ENCODE assay signal across 9 cellular contexts in genomic region chr19:39531834-39532232, GRCh38. TPM values are rescaled to one million over a fixed set of nuclear protein-coding genes. Genes with fewer than 3 reads are reported as not detected.
DNase-seq lines count a peak whose midpoint lies in the region; ATAC-seq and TF ChIP-seq lines count a peak whose summit lies in the region.
"Had no signal": no experiment of that assay in that cellular context is flagged by ENCODE, and none has a peak within 500 bp of the region (broad histone marks: within the 10 kb centered on the region; RNA-seq: fewer than 3 reads in every experiment).

No MANE protein-coding gene starts in this region.

- H3K4ac ChIP-seq in neuronal stem cell (ENCODE audit: low read length) = no peak overlapping the region

- peaks cover 14% of the 10 kb centered on the region; the same call in 1 of the 2 replicates for H3K79me2 ChIP-seq in OCI-LY7 (ENCODE audit: insufficient read depth, low read depth, low read length)

- no peak overlapping the region for H3K23ac ChIP-seq in neuronal stem cell (ENCODE audit: low read depth, low read length, poor library complexity)

- no peak overlapping the region for H2BK12ac ChIP-seq in neuronal stem cell (ENCODE audit: low read length)

- peak overlapping the region; percentile 96 for H3K4me3 Mint-ChIP-seq in CD4-positive, alpha-beta T cell
- peak overlapping the region; percentile 87 to 93 for H3K4me3 Mint-ChIP-seq in effector memory CD8-positive, alpha-beta T cell

- H3K4me2 ChIP-seq in OCI-LY7 (ENCODE audit: low read length) = peak overlapping the region; percentile 98
- peak overlapping the region; percentile 59 for H3K4me2 ChIP-seq in neuronal stem cell (ENCODE audit: insufficient read depth, low read length, poor library complexity, severe bottlenecking)

- H2BK15ac ChIP-seq in neuronal stem cell (ENCODE audit: low read length) = no peak overlapping the region

- no peak overlapping the region for H4K8ac ChIP-seq in neuronal stem cell (ENCODE audit: low read depth, low read length)

- BruUV-seq in OCI-LY7 (replicated peaks; lab: Mats Ljungman, UMichigan) = no TSS peak

- H3K27ac Mint-ChIP-seq in CD4-positive, alpha-beta T cell = peak overlapping the region; percentile 86
- H3K27ac Mint-ChIP-seq in effector memory CD8-positive, alpha-beta T cell = peak overlapping the region; percentile 89 to 92

- H3K9ac ChIP-seq in neuronal stem cell (ENCODE audit: low read depth, low read length, poor library complexity) = peak overlapping the region; percentile 87

- TF ChIP-seq CTCF in CD4-positive, alpha-beta T cell (IDR thresholded peaks at IDR 0.05) = no peak
- TF ChIP-seq CTCF in OCI-LY7 (conservative IDR thresholded peaks at IDR 0.05; ENCODE audit: low read length) = no peak
- no peak for TF ChIP-seq CTCF in foreskin keratinocyte (conservative IDR thresholded peaks at IDR 0.05)

- H3K4me1 Mint-ChIP-seq in CD4-positive, alpha-beta T cell (ENCODE audit: low read depth) = peaks cover 35% of the 10 kb centered on the region
- H3K4me1 Mint-ChIP-seq in effector memory CD8-positive, alpha-beta T cell (ENCODE audit: low read depth in 2 of 2) = peaks cover 10 to 22% of the 10 kb centered on the region in 2 donors

- H3K4me3 ChIP-seq in OCI-LY7 (ENCODE audit: low read depth, low read length, poor library complexity, severe bottlenecking) (peak overlapping the region; percentile 89), neuronal stem cell (ENCODE audit: low read length in 2 of 2) (peak overlapping the region; percentile 79 to 96)

- peak overlapping the region; percentile 71; the same call in 1 of the 2 replicates for H2AFZ ChIP-seq in OCI-LY7 (ENCODE audit: low read length)
- peak overlapping the region; percentile 90 for H2AFZ ChIP-seq in neuronal stem cell (ENCODE audit: low read length)

- H3K4me1 ChIP-seq in OCI-LY7 (ENCODE audit: insufficient read depth, low read length, poor library complexity, severe bottlenecking) (peaks cover 27% of the 10 kb centered on the region), neuronal stem cell (ENCODE audit: control insufficient read depth in 2 of 2, insufficient read depth in 1 of 2, low read depth in 1 of 2, low read length in 2 of 2) (no peaks in the 10 kb centered on the region), foreskin keratinocyte (peaks cover 8% of the 10 kb centered on the region)

- no peak overlapping the region for H2BK120ac ChIP-seq in neuronal stem cell (ENCODE audit: low read depth, low read length)

- intact Hi-C loops in CD4-positive, alpha-beta T cell (cut with DNase I, micrococcal nuclease) = loop anchor here (1.0 to 10.0 kb wide), 9 partner anchors 58 to 420 kb away; partner anchors contain the start of genes SAMD4B (in 2 of the 2), MED29 (in 1 of the 2), PAF1 (in 1 of the 2) and PAK4 (in 1 of the 2)
- intact Hi-C loops in OCI-LY7 (cut with micrococcal nuclease; ENCODE audit: unreplicated experiment) = loop anchor here (1.0 to 10.0 kb wide), 5 partner anchors 33 to 407 kb away; partner anchors contain the start of genes DLL3, MED29, PAF1 and PAK4

- ATAC-seq in CD4-positive, alpha-beta T cell (ENCODE audit: poor library complexity) = no peak
- ATAC-seq in effector memory CD8-positive, alpha-beta T cell (replicated peaks) = no peak
- no peak for ATAC-seq in foreskin keratinocyte

- H2BK5ac ChIP-seq in neuronal stem cell (ENCODE audit: low read length) = no peak overlapping the region

- H3K27ac ChIP-seq in CD4-positive, alpha-beta T cell (ENCODE audit: low read depth, low read length) = no peak overlapping the region
- H3K27ac ChIP-seq in OCI-LY7 (ENCODE audit: low read depth, low read length, poor library complexity, severe bottlenecking) (no peak overlapping the region), neuronal stem cell (replicated peaks; ENCODE audit: low read length) (no peak overlapping the region), foreskin keratinocyte (no peak overlapping the region)

- no peaks in the 10 kb centered on the region for H4K20me1 ChIP-seq in OCI-LY7 (ENCODE audit: insufficient read depth, low read length)

- H3K14ac ChIP-seq in neuronal stem cell (ENCODE audit: low read length) = no peak overlapping the region

- H3K36me3 Mint-ChIP-seq in CD4-positive, alpha-beta T cell (ENCODE audit: low read depth) = peaks cover 8% of the 10 kb centered on the region
- peaks cover 11% of the 10 kb centered on the region for H3K36me3 Mint-ChIP-seq in effector memory CD8-positive, alpha-beta T cell (ENCODE audit: insufficient read depth)

- H2AK5ac ChIP-seq in neuronal stem cell (ENCODE audit: low read depth, low read length) = no peak overlapping the region

- peaks cover 3% of the 10 kb centered on the region for H3K79me1 ChIP-seq in neuronal stem cell (ENCODE audit: low read depth, low read length)

- H3K9me3 Mint-ChIP-seq in CD4-positive, alpha-beta T cell = no peaks in the 10 kb centered on the region
- H3K9me3 Mint-ChIP-seq in effector memory CD8-positive, alpha-beta T cell = no peaks in the 10 kb centered on the region

- no peak for DNase-seq in CD4-positive, alpha-beta T cell
- no peak for DNase-seq in OCI-LY7 (ENCODE audit: low spot score)
- no peak for DNase-seq in effector memory CD8-positive, alpha-beta T cell
- no peak for DNase-seq in neuronal stem cell (ENCODE audit: low spot score)
- no peak for DNase-seq in NCI-H1694 (lab: John Stamatoyannopoulos, UW)
- no peak for DNase-seq in foreskin keratinocyte
- DNase-seq in NCI-H345 treated with DMSO at 0.1 percent for 48 hours (lab: John Stamatoyannopoulos, UW; ENCODE audit: unreplicated experiment) = no peak
- no peak for DNase-seq in HUDEP-2 (lab: John Stamatoyannopoulos, UW; ENCODE audit: unreplicated experiment in 76 of 76)

- no CpG with 5 or more reads among the region's 14 CpGs for WGBS in neuronal stem cell (ENCODE audit: extremely low coverage in 2 of 2, insufficient read length in 2 of 2, insufficient replicate concordance in 1 of 2), 2 donors

- no peak overlapping the region for H3K18ac ChIP-seq in neuronal stem cell (ENCODE audit: low read length)

- H3K9me3 ChIP-seq in CD4-positive, alpha-beta T cell (ENCODE audit: control insufficient read depth, low read length) = no peaks in the 10 kb centered on the region
- H3K9me3 ChIP-seq in OCI-LY7 (ENCODE audit: low read length) (no peaks in the 10 kb centered on the region), neuronal stem cell (replicated peaks in 1 of 2; ENCODE audit: control insufficient read depth in 2 of 2, insufficient read depth in 1 of 2, low read depth in 1 of 2, low read length in 2 of 2) (peaks cover 0 to 4% of the 10 kb centered on the region in 2 donors)

- no peaks in the 10 kb centered on the region for H3K9me2 ChIP-seq in OCI-LY7 (ENCODE audit: insufficient read depth, low read length)

- no peaks in the 10 kb centered on the region for H3K27me3 ChIP-seq in CD4-positive, alpha-beta T cell (ENCODE audit: control insufficient read depth, insufficient read depth, low read length)
- H3K27me3 ChIP-seq in neuronal stem cell (ENCODE audit: control insufficient read depth in 3 of 3, insufficient read depth in 3 of 3, low read depth in 1 of 3, low read length in 3 of 3) (no peaks in the 10 kb centered on the region), foreskin keratinocyte (no peaks in the 10 kb centered on the region)

- H3K36me3 ChIP-seq in OCI-LY7 (ENCODE audit: insufficient read depth, low read length) (peaks cover 3% of the 10 kb centered on the region; the same call in 1 of the 2 replicates), neuronal stem cell (replicated peaks in 1 of 2; ENCODE audit: control insufficient read depth in 2 of 2, insufficient read depth in 2 of 2, low read length in 2 of 2) (peaks cover 0 to 19% of the 10 kb centered on the region in 2 donors)

- CTCF ChIA-PET in CD4-positive, alpha-beta T cell (lab: Charles Lee) = interaction anchor here (0.8 to 2.2 kb wide), 11 partner anchors 10 to 410 kb away, joined by 3 to 17 read pairs (median 4); partner anchors contain the start of genes DLL3, PLEKHG2, SAMD4B and TIMM50
- CTCF ChIA-PET in OCI-LY7 (lab: Charles Lee; ENCODE audit: unreplicated experiment) = interaction anchor here (0.9 kb wide), 1 partner anchor 92 kb away, joined by 4 read pairs; no protein-coding TSS in a partner anchor

- H3K27me3 Mint-ChIP-seq in CD4-positive, alpha-beta T cell = no peaks in the 10 kb centered on the region
- no peaks in the 10 kb centered on the region for H3K27me3 Mint-ChIP-seq in effector memory CD8-positive, alpha-beta T cell

- POLR2A ChIA-PET in CD4-positive, alpha-beta T cell (lab: Charles Lee) = interaction anchor here (0.9 to 2.9 kb wide), 7 partner anchors 8 to 124 kb away, joined by 3 to 17 read pairs (median 6); partner anchors contain the start of genes EID2, RPS16, SELENOV and SUPT5H
- POLR2A ChIA-PET in OCI-LY7 (lab: Charles Lee) = interaction anchor here (0.6 to 3.9 kb wide), 4 partner anchors 11 to 514 kb away, joined by 3 to 10 read pairs (median 4); partner anchors contain the start of gene RPS16

- no peak overlapping the region for H4K91ac ChIP-seq in neuronal stem cell (ENCODE audit: low read depth, low read length, poor library complexity)

RNA-seq across cellular contexts. Expression of gene EID2B, which starts 0.8 kb away (rescaled TPM):
- total RNA-seq in CD4-positive, alpha-beta T cell = 1 to 10 TPM; 5.0 to 5.1 TPM
- total RNA-seq in OCI-LY7 (2014; rRNA removed; shearing (Covaris generic)) = 11.7 and 13.9 TPM in 2 replicates
- total RNA-seq in OCI-LY7 (2022) (8.7 and 8.8 TPM in 2 replicates), foreskin keratinocyte (1.7 and 1.9 TPM in 2 replicates)
- polyA plus RNA-seq in neuronal stem cell (2013, experiment 1 of 2) = 9.6 TPM
- polyA plus RNA-seq in neuronal stem cell (2013, experiment 2 of 2) = 10.4 TPM
- polyA plus RNA-seq in foreskin keratinocyte = 1.1 and 1.2 TPM in 2 replicates

RNA-seq across cellular contexts. Expression of gene EID2, which starts 8.1 kb away (rescaled TPM):
- 10 to 100 TPM; 17.2 to 18.1 TPM for total RNA-seq in CD4-positive, alpha-beta T cell
- total RNA-seq in OCI-LY7 (2014; rRNA removed; shearing (Covaris generic)) = 19.1 and 22.9 TPM in 2 replicates
- total RNA-seq in OCI-LY7 (2022) (17.3 and 20.7 TPM in 2 replicates), foreskin keratinocyte (11.6 and 13.5 TPM in 2 replicates)
- polyA plus RNA-seq in neuronal stem cell (2013, experiment 1 of 2) = 27.4 TPM
- 28.6 TPM for polyA plus RNA-seq in neuronal stem cell (2013, experiment 2 of 2)
- polyA plus RNA-seq in foreskin keratinocyte = 14.4 and 15.9 TPM in 2 replicates

RNA-seq across cellular contexts. Expression of gene SELENOV, which starts 16.9 kb away (rescaled TPM):
- not detected for total RNA-seq in CD4-positive, alpha-beta T cell
- total RNA-seq in OCI-LY7 (2014; rRNA removed; shearing (Covaris generic)) = not detected in 2 replicates
- total RNA-seq in OCI-LY7 (2022) (not detected in 2 replicates), foreskin keratinocyte (not detected in 2 replicates)
- polyA plus RNA-seq in neuronal stem cell (2013, experiment 1 of 2) = 4.2 TPM
- 4.3 TPM for polyA plus RNA-seq in neuronal stem cell (2013, experiment 2 of 2)
- polyA plus RNA-seq in foreskin keratinocyte = not detected in 2 replicates
- total RNA-seq: activated CD8-positive, alpha-beta memory T cell treated with anti-CD3 and anti-CD28 coated beads for 36 hours had no signal

RNA-seq across cellular contexts. Expression of gene DLL3, which starts 33.1 kb away (rescaled TPM):
- total RNA-seq in CD4-positive, alpha-beta T cell = not detected
- total RNA-seq in OCI-LY7 (2014; rRNA removed; shearing (Covaris generic)) = 3.4 and 4.4 TPM in 2 replicates
- total RNA-seq in OCI-LY7 (2022) (3.2 and 4.4 TPM in 2 replicates), foreskin keratinocyte (1.7 and 2.0 TPM in 2 replicates)
- polyA plus RNA-seq in neuronal stem cell (2013, experiment 1 of 2) = 4.0 TPM
- 4.0 TPM for polyA plus RNA-seq in neuronal stem cell (2013, experiment 2 of 2)
- 2.8 and 3.0 TPM in 2 replicates for polyA plus RNA-seq in foreskin keratinocyte

RNA-seq across cellular contexts. Expression of gene TIMM50, which starts 51.2 kb away (rescaled TPM):
- total RNA-seq in CD4-positive, alpha-beta T cell = 10 to 100 TPM; 38.3 to 43.4 TPM
- 98.1 and 116 TPM in 2 replicates for total RNA-seq in OCI-LY7 (2014; rRNA removed; shearing (Covaris generic))
- total RNA-seq in OCI-LY7 (2022) (91.1 and 93.2 TPM in 2 replicates), foreskin keratinocyte (87.9 and 99.1 TPM in 2 replicates)
- 67.0 TPM for polyA plus RNA-seq in neuronal stem cell (2013, experiment 1 of 2)
- polyA plus RNA-seq in neuronal stem cell (2013, experiment 2 of 2) = 62.8 TPM
- polyA plus RNA-seq in foreskin keratinocyte = 115 and 122 TPM in 2 replicates
